In the genomic region with DNA sequence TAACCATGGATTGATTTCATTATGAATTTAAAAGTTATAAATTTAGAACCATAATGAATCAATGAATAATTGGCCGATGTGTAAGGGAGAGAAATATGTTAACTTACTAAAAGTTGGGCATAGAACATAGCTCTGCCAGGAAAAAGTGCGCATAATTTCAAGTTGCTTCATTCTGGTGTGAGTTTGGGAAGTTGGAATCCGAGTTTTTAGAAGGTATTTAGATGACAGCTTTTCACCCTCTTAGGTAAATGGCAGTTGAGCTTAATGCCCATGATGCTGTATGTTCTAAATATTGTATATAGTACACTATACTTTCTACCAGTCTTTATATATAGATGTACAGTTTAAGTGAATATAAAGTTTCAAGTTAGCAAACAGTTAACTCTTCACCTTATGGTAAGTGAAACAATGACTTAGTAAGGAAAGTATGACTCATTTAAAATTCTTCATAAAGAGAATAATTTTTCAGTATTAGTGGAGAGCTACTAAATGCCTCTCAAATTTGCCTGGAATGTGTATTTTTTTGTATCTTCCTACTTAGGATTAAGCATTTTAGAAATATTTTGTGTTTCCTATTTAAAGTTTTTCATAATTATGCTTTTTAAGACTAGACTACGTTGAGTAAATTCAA, we compare ENCODE assay signal across 8 cellular contexts. TPM values are rescaled to one million over a fixed set of nuclear protein-coding genes. Genes with fewer than 3 reads are reported as not detected.
DNase-seq lines count a peak whose midpoint lies in the region; ATAC-seq, FAIRE-seq and TF ChIP-seq lines count a peak whose summit lies in the region.

No MANE protein-coding gene starts in this region.

- TF ChIP-seq CTCF in left ventricle myocardium inferior (IDR thresholded peaks at IDR 0.05; ENCODE audit: borderline replicate concordance) (no peak), kidney epithelial cell (IDR thresholded peaks at IDR 0.05; ENCODE audit: insufficient read depth, low read length, poor library complexity, severe bottlenecking) (no peak), upper lobe of left lung (IDR thresholded peaks at IDR 0.05) (no peak), D721Med (IDR thresholded peaks at IDR 0.05; ENCODE audit: insufficient read depth, missing control alignments) (no peak)

- H3K36me3 Mint-ChIP-seq in activated naive CD4-positive, alpha-beta T cell treated with anti-CD3 and anti-CD28 coated beads, Interleukin-2, amount 50 U/mL, for 72 hours, result peaks cover 0 to 9% of the 10 kb centered on the region in 2 donors

- no peaks in the 10 kb centered on the region for H3K9me3 Mint-ChIP-seq in activated naive CD4-positive, alpha-beta T cell treated with anti-CD3 and anti-CD28 coated beads, Interleukin-2, amount 50 U/mL, for 72 hours

- intact Hi-C loops in left ventricle myocardium inferior (cut with micrococcal nuclease), result no loop called here
- intact Hi-C loops in cardiac septum (cut with DNase I), result loop anchor here (5.0 to 10.0 kb wide), 2 partner anchors 82 to 549 kb away; a partner anchor contains a TSS

- WGBS in upper lobe of left lung, 2 donors, result 41 to 49% methylated on average over 4 of the region's 4 CpGs

- no peak for TF ChIP-seq POLR2A in upper lobe of left lung (IDR thresholded peaks at IDR 0.05)

- no peak for ATAC-seq in activated naive CD4-positive, alpha-beta T cell treated with anti-CD3 and anti-CD28 coated beads, Interleukin-2, amount 50 U/mL, for 72 hours
- ATAC-seq in upper lobe of left lung (ENCODE audit: low FRiP score in 2 of 2) (no peak), HG03039 (IDR thresholded peaks at IDR 0.05; ENCODE audit: unreplicated experiment) (no peak)

- peak overlapping the region; percentile 92 for H3K4me3 ChIP-seq in left ventricle myocardium inferior
- peak overlapping the region; percentile 69 for H3K4me3 ChIP-seq in kidney epithelial cell (ENCODE audit: low read depth, low read length)
- H3K4me3 ChIP-seq in upper lobe of left lung, result peak overlapping the region in 3 of 4 donors; percentile 71 to 86 (median 82)

- H3K27me3 ChIP-seq in left ventricle myocardium inferior (ENCODE audit: low read depth) (no peaks in the 10 kb centered on the region), kidney epithelial cell (ENCODE audit: control insufficient read depth, insufficient read depth, low read length) (no peaks in the 10 kb centered on the region), upper lobe of left lung (no peaks in the 10 kb centered on the region)

- no peak for DNase-seq in left ventricle myocardium inferior
- DNase-seq in cardiac septum (ENCODE audit: low spot score), result no peak
- DNase-seq in activated naive CD4-positive, alpha-beta T cell treated with anti-CD3 and anti-CD28 coated beads, Interleukin-2, amount 50 U/mL, for 72 hours (ENCODE audit: low spot score in 2 of 2), result no peak
- DNase-seq in kidney epithelial cell (ENCODE audit: low read depth), result no peak
- DNase-seq in upper lobe of left lung, result no peak
- no peak for DNase-seq in D721Med (ENCODE audit: insufficient read length, low spot score)
- no peak for DNase-seq in NCI-H524 treated with DMSO at 0.1 percent for 48 hours (lab: John Stamatoyannopoulos, UW)

- H3K9me3 ChIP-seq in left ventricle myocardium inferior (replicated peaks) (no peaks in the 10 kb centered on the region), upper lobe of left lung (no peaks in the 10 kb centered on the region)

- H3K4me1 ChIP-seq in left ventricle myocardium inferior (peaks cover 56% of the 10 kb centered on the region), upper lobe of left lung (peaks cover 18 to 35% (median 20%) of the 10 kb centered on the region in 4 donors)

- no peak for TF ChIP-seq EP300 in upper lobe of left lung (IDR thresholded peaks at IDR 0.05)

- H3K27ac Mint-ChIP-seq in activated naive CD4-positive, alpha-beta T cell treated with anti-CD3 and anti-CD28 coated beads, Interleukin-2, amount 50 U/mL, for 72 hours, result peak overlapping the region; percentile 94 to 96

- H3K27ac ChIP-seq in left ventricle myocardium inferior (replicated peaks) (no peak overlapping the region), upper lobe of left lung (peak overlapping the region in 3 of 4 donors; percentile 93 to 98 (median 97))

- H3K36me3 ChIP-seq in left ventricle myocardium inferior (no peaks in the 10 kb centered on the region), kidney epithelial cell (ENCODE audit: control insufficient read depth, insufficient read depth, low read length) (no peaks in the 10 kb centered on the region), upper lobe of left lung (no peaks in the 10 kb centered on the region)

- no peak for FAIRE-seq in D721Med (lab: Jason Lieb, UNC)

RNA-seq across cellular contexts. Expression of a gene that starts 1.6 kb away (rescaled TPM):
- 19.4 TPM for total RNA-seq in left ventricle myocardium inferior
- total RNA-seq in cardiac septum, result 20.6 TPM
- total RNA-seq in activated naive CD4-positive, alpha-beta T cell treated with anti-CD3 and anti-CD28 coated beads, Interleukin-2, amount 50 U/mL, for 72 hours, result 10 to 100 TPM; 31.8 to 35.5 TPM
- 47.6 and 102 TPM in 2 replicates for total RNA-seq in kidney epithelial cell
- total RNA-seq in upper lobe of left lung, result 10 to 100 TPM; 11.5 to 75.9 (median 34.7) TPM
